1 cellular context compared by ENCODE assay signal in the genomic region with DNA sequence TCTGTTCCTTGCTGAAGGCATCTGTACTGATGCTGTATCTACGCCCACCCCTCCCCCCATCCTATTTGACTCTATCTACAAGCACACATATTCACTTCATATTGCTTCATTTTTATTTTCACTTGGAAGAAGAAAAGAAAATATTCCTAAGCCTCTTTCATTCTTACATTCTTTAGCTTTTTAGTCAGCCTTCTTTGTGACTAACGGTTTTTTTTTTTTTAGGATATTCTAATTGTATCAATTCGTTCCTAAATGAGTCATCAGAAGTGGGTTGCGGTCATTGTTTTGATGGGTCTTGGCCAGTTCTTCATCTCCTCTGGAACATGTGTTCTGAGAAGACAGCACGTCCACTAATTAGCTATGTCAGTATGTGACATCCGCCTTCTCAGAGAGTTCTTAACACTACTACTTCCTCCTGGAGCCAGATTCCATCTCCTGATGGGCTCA.
TF ChIP-seq lines count a peak whose summit lies in the region.

No MANE protein-coding gene starts in this region.

TF ChIP-seq in GM12878, 131 proteins besides CTCF, POLR2A, EP300 and RAD21 (continued from another document):
- TF ChIP-seq TCF12 (IDR thresholded peaks at IDR 0.05; ENCODE audit: low read depth, low read length) = no peak
TF ChIP-seq in GM12878: peak in this region for 1.
